In genomic region chr7:72494807-72495206, GRCh38 we compare ENCODE assay signal across 15 cellular contexts.
DNase-seq lines count a peak whose midpoint lies in the region; ATAC-seq, FAIRE-seq and TF ChIP-seq lines count a peak whose summit lies in the region.
"Had no signal": no experiment of that assay in that cellular context is flagged by ENCODE, and none has a peak within 500 bp of the region (broad histone marks: within the 10 kb centered on the region; RNA-seq: fewer than 3 reads in every experiment).

No MANE protein-coding gene starts in this region.

- ATAC-seq in GM18868 (IDR thresholded peaks at IDR 0.05; ENCODE audit: unreplicated experiment) = peak; percentile 60
- ATAC-seq in GM12878 = peak; percentile 55
- no peak for ATAC-seq in HG03457 (IDR thresholded peaks at IDR 0.05; ENCODE audit: unreplicated experiment)
- ATAC-seq in GM19455 (IDR thresholded peaks at IDR 0.05; ENCODE audit: unreplicated experiment) = no peak
- ATAC-seq: CD8-positive, alpha-beta T cell had no signal

- TF ChIP-seq POLR2A in GM12878 (IDR thresholded peaks at IDR 0.05; ENCODE audit: low read depth, low read length) = no peak

- no peak overlapping the region for H3K9ac ChIP-seq in GM12878 (ENCODE audit: control insufficient read depth, insufficient read depth, low read length)
- H3K9ac ChIP-seq: BLaER1 treated with 17β-estradiol and CSF1 and Interleukin-3, amounts not matched to agents 10 nM and 100 nM had no signal

- H4K20me1 ChIP-seq in GM12878 (ENCODE audit: control insufficient read depth, insufficient read depth) = no peaks in the 10 kb centered on the region
- H4K20me1 ChIP-seq: BLaER1 treated with 17β-estradiol and CSF1 and Interleukin-3, amounts not matched to agents 10 nM and 100 nM had no signal

- no TSS peak for BruUV-seq in GM12878 (replicated peaks; lab: Mats Ljungman, UMichigan)

- no peak for FAIRE-seq in GM12878 (lab: Jason Lieb, UNC)
- FAIRE-seq: A549, D721Med, G401.6 had no signal

- CTCF ChIA-PET in GM12878 (lab: Yijun Ruan, JAX) = interaction anchor here (0.7 to 3.3 kb wide), 14 partner anchors 10 to 480 kb away, joined by 3 to 23 read pairs (median 3); no protein-coding TSS in a partner anchor

- RAD21 ChIA-PET in GM12878 (lab: Charles Lee; ENCODE audit: unreplicated experiment) = interaction anchor here (0.8 to 1.2 kb wide), 3 partner anchors 52 to 104 kb away, joined by 3 to 4 read pairs (median 3); no protein-coding TSS in a partner anchor

- H3K27ac ChIP-seq in GM12878 (ENCODE audit: control insufficient read depth, insufficient read depth) = no peak overlapping the region
- H3K27ac ChIP-seq: 22Rv1; A549; BLaER1 treated with 17β-estradiol and CSF1 and Interleukin-3, amounts not matched to agents 10 nM and 100 nM; C4-2B had no signal

- no peak overlapping the region for H3K4me2 ChIP-seq in GM12878 (ENCODE audit: control insufficient read depth, insufficient read depth)
- H3K4me2 ChIP-seq: A549; BLaER1 treated with 17β-estradiol and CSF1 and Interleukin-3, amounts not matched to agents 10 nM and 100 nM had no signal

- DNase-seq in GM10266 (ENCODE audit: extremely low spot score) = peak; percentile 14
- no peak for DNase-seq in GM12878 (ENCODE audit: low read depth, low spot score)
- DNase-seq: DMS79 treated with DMSO at 0.1 percent for 48 hours, GF-D8 had no signal

- H3K4me1 ChIP-seq in GM12878 (ENCODE audit: control insufficient read depth, insufficient read depth, low read length) = 0 out of 2 replicates have a peak, but pooled peaks cover 3% of the 10 kb centered on the region
- H3K4me1 ChIP-seq: A549; BLaER1 treated with 17β-estradiol and CSF1 and Interleukin-3, amounts not matched to agents 10 nM and 100 nM; Caco-2 had no signal

- SMC1A ChIA-PET in GM12878 (lab: Charles Lee; ENCODE audit: uncharacterized antibody, unreplicated experiment) = interaction anchor here (0.6 to 2.3 kb wide), 8 partner anchors 10 to 310 kb away, joined by 3 to 6 read pairs (median 4); no protein-coding TSS in a partner anchor

- TF ChIP-seq CTCF in GM10266 (IDR thresholded peaks at IDR 0.05; ENCODE audit: control insufficient read depth, insufficient read depth, low read depth, missing control alignments) (no peak), GM12878 (IDR thresholded peaks at IDR 0.05 in 2 of 3, conservative IDR thresholded peaks at IDR 0.05 in 1 of 3; ENCODE audit: control insufficient read depth in 2 of 3, extremely low read depth in 1 of 3, insufficient read depth in 1 of 3, low read depth in 3 of 3, low read length in 3 of 3) (no peak)

- intact Hi-C loops in GM12878 (cut with micrococcal nuclease; ENCODE audit: unreplicated experiment) = loop anchor here (5.0 to 10.0 kb wide), 2 partner anchors 53 to 290 kb away; no protein-coding TSS in a partner anchor

- TF ChIP-seq EP300 in GM12878 (IDR thresholded peaks at IDR 0.05; ENCODE audit: borderline replicate concordance in 1 of 2, control insufficient read depth in 1 of 2, low read depth in 2 of 2, low read length in 2 of 2) = no peak

- H3K79me2 ChIP-seq in GM12878 (ENCODE audit: control insufficient read depth, insufficient read depth, low read length) = no peaks in the 10 kb centered on the region

- H3K4me3 ChIP-seq in GM12878 = no peak overlapping the region
- H3K4me3 ChIP-seq: A549; BLaER1 treated with 17β-estradiol and CSF1 and Interleukin-3, amounts not matched to agents 10 nM and 100 nM had no signal

- H3K9me3 ChIP-seq in GM12878 (replicated peaks; ENCODE audit: control insufficient read depth, insufficient read depth, low read length) = no peaks in the 10 kb centered on the region; the same call in 2 of the 3 replicates

- no peak overlapping the region for H2AFZ ChIP-seq in GM12878 (ENCODE audit: control insufficient read depth, low read depth, low read length)

- in situ Hi-C loops in GM12878 (cut with MboI) = no loop called here

- no peaks in the 10 kb centered on the region for H3K36me3 ChIP-seq in GM12878 (ENCODE audit: control insufficient read depth in 2 of 2, insufficient read depth in 2 of 2, low read length in 1 of 2)
- H3K36me3 ChIP-seq: BLaER1 treated with 17β-estradiol and CSF1 and Interleukin-3, amounts not matched to agents 10 nM and 100 nM had no signal

- no peaks in the 10 kb centered on the region for H3K27me3 ChIP-seq in GM12878 (replicated peaks in 1 of 2; ENCODE audit: control insufficient read depth in 2 of 2, insufficient read depth in 2 of 2, low read length in 1 of 2)
- H3K27me3 ChIP-seq: BLaER1 treated with 17β-estradiol and CSF1 and Interleukin-3, amounts not matched to agents 10 nM and 100 nM had no signal

- POLR2A ChIA-PET in GM12878 (lab: Charles Lee) = no interaction called here

- 17% methylated on average over 2 of the region's 2 CpGs for WGBS in GM12878 (ENCODE audit: insufficient coverage, insufficient replicate concordance, low lambda C conversion rate, missing lambda C conversion rate)

- TF ChIP-seq RAD21 in GM12878 (IDR thresholded peaks at IDR 0.05; ENCODE audit: insufficient read depth, low read depth, low read length) = no peak

TF ChIP-seq in GM12878, 131 proteins besides CTCF, POLR2A, EP300 and RAD21 (continues in another document):
- TF ChIP-seq ATF7 (IDR thresholded peaks at IDR 0.05; ENCODE audit: low read depth) (no peak), POU2F2 (IDR thresholded peaks at IDR 0.05; ENCODE audit: borderline replicate concordance, low read depth, low read length) (no peak), RBBP5 (conservative IDR thresholded peaks at IDR 0.05) (no peak), RELB (IDR thresholded peaks at IDR 0.05; ENCODE audit: low read depth) (no peak), ETV6 (conservative IDR thresholded peaks at IDR 0.05 in 1 of 2, IDR thresholded peaks at IDR 0.05 in 1 of 2; ENCODE audit: borderline replicate concordance in 1 of 2, low read depth in 1 of 2) (no peak), NR2F1 (conservative IDR thresholded peaks at IDR 0.05) (no peak), ATF2 (IDR thresholded peaks at IDR 0.05; ENCODE audit: low read length) (no peak), FOXK2 (IDR thresholded peaks at IDR 0.05) (no peak), JUNB (IDR thresholded peaks at IDR 0.05) (no peak), EZH2 (IDR thresholded peaks at IDR 0.05; ENCODE audit: borderline replicate concordance, control insufficient read depth, low read depth, low read length) (no peak), ESRRA (IDR thresholded peaks at IDR 0.05; ENCODE audit: low read length) (no peak), NKRF (conservative IDR thresholded peaks at IDR 0.05) (no peak), RUNX3 (IDR thresholded peaks at IDR 0.05; ENCODE audit: low read length) (no peak), TAF1 (IDR thresholded peaks at IDR 0.05; ENCODE audit: borderline replicate concordance, low read depth, low read length) (no peak), SRF (IDR thresholded peaks at IDR 0.05; ENCODE audit: low read depth in 2 of 2, low read length in 2 of 2) (no peak), SREBF1 (IDR thresholded peaks at IDR 0.05; ENCODE audit: low read length) (no peak)

Comparison
In these comparisons a context has a peak if more than half of its experiments do, and no peak if none do; other contexts are left out.
1. ATAC-seq: peak in GM18868 (single experiment) and GM12878 (single experiment); none in HG03457 (single experiment) and GM19455 (single experiment).